ENCODE assay signal across 8 cellular contexts in genomic region chrX:119791437-119792231, GRCh38. TPM values are rescaled to one million over a fixed set of nuclear protein-coding genes. Genes with fewer than 3 reads are reported as not detected.
DNase-seq lines count a peak whose midpoint lies in the region; ATAC-seq and TF ChIP-seq lines count a peak whose summit lies in the region.

Gene RPL39, minus strand, starts transcription at chrX:119791630. Its CDS starts 54 bp downstream, at chrX:119791576.

- DNase-seq in DMS79 treated with DMSO at 0.1 percent for 48 hours (lab: John Stamatoyannopoulos, UW), result peak; percentile 66
- peak; percentile 61 for DNase-seq in Panc1 (ENCODE audit: low read depth, low spot score)
- DNase-seq in activated T-cell treated with anti-CD3 and anti-CD28 coated beads, Interleukin-2, amount 50 U/mL, for 4 hours, result peak; percentile 73
- peak; percentile 51 for DNase-seq in stimulated activated CD8-positive, alpha-beta memory T cell treated with anti-CD3 and anti-CD28 coated beads, Interleukin-7, amount 100 ng/mL, for 24 hours (ENCODE audit: low read depth)

- H3K36me3 ChIP-seq in KMS-11 (ENCODE audit: insufficient read depth) (peaks cover 4% of the 10 kb centered on the region; the same call in 1 of the 2 replicates), Panc1 (ENCODE audit: control insufficient read depth, insufficient read depth, low read length) (peaks cover 9% of the 10 kb centered on the region; the same call in 1 of the 2 replicates), esophagus (ENCODE audit: control insufficient read depth in 2 of 2, insufficient read depth in 2 of 2, low read length in 1 of 2) (no peaks in the 10 kb centered on the region), muscle layer of colon (ENCODE audit: insufficient read depth, low read length) (peaks cover 7% of the 10 kb centered on the region)

- peaks cover 11% of the 10 kb centered on the region for H3K4me1 Mint-ChIP-seq in activated T-cell treated with anti-CD3 and anti-CD28 coated beads, Interleukin-2, amount 50 U/mL, for 4 hours (ENCODE audit: low read depth)

- peaks cover 18% of the 10 kb centered on the region for H3K36me3 Mint-ChIP-seq in activated T-cell treated with anti-CD3 and anti-CD28 coated beads, Interleukin-2, amount 50 U/mL, for 4 hours (ENCODE audit: insufficient read depth)

- CTCF ChIA-PET in Panc1 (lab: Charles Lee), result interaction anchor here (0.5 to 1.0 kb wide), 4 partner anchors 38 to 130 kb away, joined by 3 to 4 read pairs (median 4); partner anchors contain the start of gene UPF3B

- H3K4me3 ChIP-seq in KMS-11 (IDR thresholded peaks at IDR 0.05; ENCODE audit: insufficient read depth, low read depth, low read length) (no peak within 1 kb of the TSS), Panc1 (ENCODE audit: low read depth in 2 of 2, low read length in 2 of 2) (peak within 1 kb of the TSS; percentile 89 to 97), esophagus (ENCODE audit: low read depth in 1 of 2, low read length in 2 of 2) (peak within 1 kb of the TSS; percentile 70 to 73), muscle layer of colon (ENCODE audit: low read depth in 1 of 2, low read length in 2 of 2) (peak within 1 kb of the TSS; percentile 58 to 71)

- ATAC-seq in GM21786 (IDR thresholded peaks at IDR 0.05; ENCODE audit: unreplicated experiment) (peak; percentile 91), Panc1 (peak; percentile 98)
- peak; percentile 90 to 95 for ATAC-seq in activated T-cell treated with anti-CD3 and anti-CD28 coated beads, Interleukin-2, amount 50 U/mL, for 4 hours

- no peaks in the 10 kb centered on the region for H3K9me3 ChIP-seq in Panc1 (ENCODE audit: control insufficient read depth, insufficient read depth, low read depth, low read length)
- no peaks in the 10 kb centered on the region for H3K9me3 ChIP-seq in esophagus (ENCODE audit: control insufficient read depth in 2 of 2, insufficient read depth in 1 of 2, low read depth in 1 of 2, low read length in 1 of 2)
- no peaks in the 10 kb centered on the region for H3K9me3 ChIP-seq in muscle layer of colon (ENCODE audit: low read length)

- H3K9ac ChIP-seq in KMS-11 (peak within 1 kb of the TSS; percentile 99), muscle layer of colon (ENCODE audit: low read length) (peak within 1 kb of the TSS; percentile 78)

- peaks cover 23% of the 10 kb centered on the region for H4K20me1 ChIP-seq in KMS-11 (ENCODE audit: insufficient read depth)

- no peaks in the 10 kb centered on the region for H3K27me3 Mint-ChIP-seq in activated T-cell treated with anti-CD3 and anti-CD28 coated beads, Interleukin-2, amount 50 U/mL, for 4 hours (ENCODE audit: low read depth)

- POLR2A ChIA-PET in Panc1 (lab: Charles Lee), result interaction anchor here (0.5 to 1.6 kb wide), 12 partner anchors 10 to 409 kb away, joined by 3 to 12 read pairs (median 4); partner anchors contain the start of genes SOWAHD and UPF3B

- BruUV-seq in Panc1 (replicated peaks; lab: Mats Ljungman, UMichigan), result no TSS peak

- H3K4me1 ChIP-seq in KMS-11 (ENCODE audit: low read depth, poor library complexity, severe bottlenecking), result peaks cover 34% of the 10 kb centered on the region
- H3K4me1 ChIP-seq in Panc1 (ENCODE audit: control insufficient read depth, insufficient read depth, low read length), result peaks cover 16% of the 10 kb centered on the region
- H3K4me1 ChIP-seq in esophagus (ENCODE audit: control insufficient read depth in 2 of 2, insufficient read depth in 2 of 2, low read length in 1 of 2), result no peaks in the 10 kb centered on the region
- peaks cover 20% of the 10 kb centered on the region for H3K4me1 ChIP-seq in muscle layer of colon (ENCODE audit: insufficient read depth, low read length)

- peak within 1 kb of the TSS; percentile 95 for H3K4me3 Mint-ChIP-seq in activated T-cell treated with anti-CD3 and anti-CD28 coated beads, Interleukin-2, amount 50 U/mL, for 4 hours

- no peaks in the 10 kb centered on the region for H3K9me3 Mint-ChIP-seq in activated T-cell treated with anti-CD3 and anti-CD28 coated beads, Interleukin-2, amount 50 U/mL, for 4 hours

- intact Hi-C loops in Panc1 (cut with micrococcal nuclease; ENCODE audit: unreplicated experiment), result loop anchor here (5.0 kb wide), 1 partner anchor 81 kb away; the partner anchor contains the start of genes NDUFA1 and RNF113A

- in situ Hi-C loops in Panc1 (cut with HindIII; ENCODE audit: low pct_unique_long_range_greater_than_20kb, low sequenced_read_pairs), result no loop called here

- peak within 1 kb of the TSS; percentile 80 for H2AFZ ChIP-seq in KMS-11 (ENCODE audit: low read depth)

- TF ChIP-seq CTCF in KMS-11 (conservative IDR thresholded peaks at IDR 0.05; ENCODE audit: low read depth, low read length) (no peak), Panc1 (IDR thresholded peaks at IDR 0.05) (no peak)

- H3K27ac ChIP-seq in KMS-11 (peak within 1 kb of the TSS; percentile 97), Panc1 (ENCODE audit: low read length) (peak within 1 kb of the TSS; percentile 89), esophagus (ENCODE audit: low read depth in 2 of 2, low read length in 1 of 2) (peak within 1 kb of the TSS; percentile 90 to 92), muscle layer of colon (ENCODE audit: low read depth, low read length) (peak within 1 kb of the TSS; percentile 83)

- H3K4me2 ChIP-seq in KMS-11, result peak within 1 kb of the TSS; percentile 97

- 0 to 30% methylated on average over 58 of the region's 58 CpGs for WGBS in esophagus, 2 donors

- peaks cover 49% of the 10 kb centered on the region for H3K79me2 ChIP-seq in KMS-11 (ENCODE audit: insufficient read depth, low read depth)

- H3K27me3 ChIP-seq in KMS-11 (ENCODE audit: insufficient read depth, low read depth) (no peaks in the 10 kb centered on the region), Panc1 (ENCODE audit: control insufficient read depth, insufficient read depth, low read length) (no peaks in the 10 kb centered on the region), esophagus (ENCODE audit: control insufficient read depth in 1 of 2, insufficient read depth in 2 of 2, low read length in 2 of 2) (peaks cover 0 to 3% of the 10 kb centered on the region in 2 donors), muscle layer of colon (ENCODE audit: control insufficient read depth in 1 of 2, insufficient read depth in 2 of 2, low read length in 2 of 2) (no peaks in the 10 kb centered on the region)

RNA-seq across cellular contexts. Expression of gene RPL39, which starts in this region (rescaled TPM):
- 1,882 TPM for total RNA-seq in Panc1 (2021; ENCODE audit: unreplicated experiment)
- 1,687 TPM for polyA plus RNA-seq in Panc1 (2012; ENCODE audit: insufficient read length)
- 1,000 to 10,000 TPM; 2,097 to 2,146 (median 2,130) TPM for total RNA-seq in activated T-cell treated with anti-CD3 and anti-CD28 coated beads, Interleukin-2, amount 50 U/mL, for 4 hours
- 1,000 to 10,000 TPM; 4,646 to 5,407 TPM for polyA plus RNA-seq in esophagus
